In genomic region chr3:13027154-13027553, GRCh38 we compare ENCODE assay signal across 25 cellular contexts. TPM values are rescaled to one million over a fixed set of nuclear protein-coding genes. Genes with fewer than 3 reads are reported as not detected.
DNase-seq lines count a peak whose midpoint lies in the region; ATAC-seq, FAIRE-seq and TF ChIP-seq lines count a peak whose summit lies in the region.
"Had no signal": no experiment of that assay in that cellular context is flagged by ENCODE, and none has a peak within 500 bp of the region (broad histone marks: within the 10 kb centered on the region; RNA-seq: fewer than 3 reads in every experiment).

No MANE protein-coding gene starts in this region.

- no peak overlapping the region for H3K4ac ChIP-seq in H9 (ENCODE audit: low read depth, low read length)
- no peak overlapping the region for H3K4ac ChIP-seq in mesendoderm (ENCODE audit: low read depth, low read length)

- H3K79me1 ChIP-seq in H9 (ENCODE audit: insufficient read depth, low read depth, low read length, poor library complexity, severe bottlenecking) (no peaks in the 10 kb centered on the region), mesendoderm (ENCODE audit: low read length) (no peaks in the 10 kb centered on the region)

- DNase-seq in H9 (peak; percentile 75), chondrocyte (ENCODE audit: low spot score) (no peak), mesendoderm (peak; percentile 62), GM23248 (no peak), MV-4-11 (lab: John Stamatoyannopoulos, UW) (no peak), D721Med (ENCODE audit: insufficient read length, low spot score) (no peak)
- DNase-seq: ACHN; C1 segment of cervical spinal cord; kidney glomerular epithelial cell; NCI-H1105 treated with DMSO at 0.1 percent for 48 hours; NCI-H2029 treated with DMSO at 0.1 percent for 48 hours; NCI-H226; nucleus accumbens; stimulated activated naive B cell treated with anti-CD40 and anti-IgM and Interleukin-4, amounts not matched to agents 10 μg/mL and 1 μg/mL and 100 μg/mL, for 72 hours had no signal

- H2BK20ac ChIP-seq in H9 (ENCODE audit: low read depth, low read length, poor library complexity, severe bottlenecking): no peak overlapping the region

- H4K8ac ChIP-seq in H9 (replicated peaks; ENCODE audit: insufficient read length, low read depth, low read length): no peak overlapping the region
- no peak overlapping the region for H4K8ac ChIP-seq in mesendoderm (ENCODE audit: low read depth, low read length)

- H3K4me3 ChIP-seq in mesendoderm (ENCODE audit: low read length) (no peak overlapping the region), GM23248 (no peak overlapping the region)
- H3K4me3 ChIP-seq: breast epithelium, HAP-1, smooth muscle cell, vagina had no signal

- no peak overlapping the region for H4K91ac ChIP-seq in H9 (ENCODE audit: insufficient read length, low read depth, low read length)

- H3K56ac ChIP-seq in H9 (ENCODE audit: insufficient read length, low read depth, low read length) (no peak overlapping the region), mesendoderm (ENCODE audit: low read length) (no peak overlapping the region)

- H3K9me3 ChIP-seq in H9 (ENCODE audit: control insufficient read depth, low read depth, low read length) (no peaks in the 10 kb centered on the region), GM23248 (ENCODE audit: low read depth) (no peaks in the 10 kb centered on the region)
- H3K9me3 ChIP-seq: breast epithelium, HAP-1, vagina had no signal

- H3K27me3 ChIP-seq in H9 (ENCODE audit: insufficient read depth, low read length) (no peaks in the 10 kb centered on the region), mesendoderm (ENCODE audit: insufficient read depth, low read length, poor library complexity) (no peaks in the 10 kb centered on the region), GM23248 (replicated peaks; ENCODE audit: insufficient read depth) (no peaks in the 10 kb centered on the region)
- H3K27me3 ChIP-seq: breast epithelium, vagina had no signal

- no peaks in the 10 kb centered on the region for H3K23me2 ChIP-seq in H9 (ENCODE audit: insufficient read length, low read depth, low read length, poor library complexity, severe bottlenecking)

- H2BK120ac ChIP-seq in H9 (ENCODE audit: low read depth, low read length, poor library complexity, severe bottlenecking) (no peak overlapping the region), mesendoderm (ENCODE audit: low read depth, low read length) (no peak overlapping the region)

- H2BK5ac ChIP-seq in H9 (ENCODE audit: insufficient read length, low read length): no peak overlapping the region
- no peak overlapping the region for H2BK5ac ChIP-seq in mesendoderm (ENCODE audit: low read length)

- H3K4me2 ChIP-seq in H9 (ENCODE audit: insufficient read depth, insufficient read length, low read length) (no peak overlapping the region), mesendoderm (ENCODE audit: low read length) (no peak overlapping the region), GM23248 (ENCODE audit: unreplicated experiment) (no peak overlapping the region)
- H3K4me2 ChIP-seq: smooth muscle cell had no signal

- H3K27me3 Mint-ChIP-seq in H9 (ENCODE audit: low read depth): peaks cover 6% of the 10 kb centered on the region
- peaks cover 5% of the 10 kb centered on the region for H3K27me3 Mint-ChIP-seq in chondrocyte (ENCODE audit: low read depth)
- H3K27me3 Mint-ChIP-seq: IgD-negative memory B cell; stimulated activated naive B cell treated with anti-CD40 and anti-IgM and Interleukin-4, amounts not matched to agents 10 μg/mL and 1 μg/mL and 100 μg/mL, for 72 hours had no signal

- H2BK12ac ChIP-seq in H9 (ENCODE audit: insufficient read length, low read depth, low read length): no peak overlapping the region

- H2BK15ac ChIP-seq in H9 (ENCODE audit: low read depth, low read length) (no peak overlapping the region), mesendoderm (replicated peaks; ENCODE audit: low read depth) (no peak overlapping the region)

- H3K36me3 Mint-ChIP-seq in H9 (ENCODE audit: insufficient read depth in 1 of 3, low read depth in 3 of 3): no peaks in the 10 kb centered on the region
- H3K36me3 Mint-ChIP-seq in chondrocyte (ENCODE audit: low read depth): peaks cover 3% of the 10 kb centered on the region
- H3K36me3 Mint-ChIP-seq: IgD-negative memory B cell had no signal

- no peak overlapping the region for H3T11ph ChIP-seq in H9 (ENCODE audit: low read length)

- peaks cover 3% of the 10 kb centered on the region; the same call in 1 of the 2 replicates for H3K4me1 ChIP-seq in H9 (ENCODE audit: insufficient read depth, low read length)
- no peaks in the 10 kb centered on the region for H3K4me1 ChIP-seq in mesendoderm (ENCODE audit: control insufficient read depth, low read depth, low read length)
- H3K4me1 ChIP-seq in GM23248 (ENCODE audit: insufficient read depth): peaks cover 27% of the 10 kb centered on the region

- ATAC-seq in HG03521 (IDR thresholded peaks at IDR 0.05; ENCODE audit: unreplicated experiment): no peak
- ATAC-seq: stimulated activated naive B cell treated with anti-CD40 and anti-IgM and Interleukin-4, amounts not matched to agents 10 μg/mL and 1 μg/mL and 100 μg/mL, for 72 hours had no signal

- H3K9me3 Mint-ChIP-seq in H9 (no peaks in the 10 kb centered on the region; a peak in 1 of 5 replicates), chondrocyte (ENCODE audit: low read depth) (no peaks in the 10 kb centered on the region)
- H3K9me3 Mint-ChIP-seq: IgD-negative memory B cell had no signal

- H3K27ac ChIP-seq in 22Rv1: no peak overlapping the region
- no peak overlapping the region for H3K27ac ChIP-seq in H9 (ENCODE audit: insufficient read length, low read depth, low read length)
- no peak overlapping the region for H3K27ac ChIP-seq in mesendoderm (ENCODE audit: low read depth, low read length)
- no peak overlapping the region for H3K27ac ChIP-seq in GM23248
- H3K27ac ChIP-seq: breast epithelium, vagina, VCaP had no signal

- H3K79me2 ChIP-seq in H9 (ENCODE audit: insufficient read depth, low read length) (no peaks in the 10 kb centered on the region), mesendoderm (ENCODE audit: control insufficient read depth, insufficient read depth, low read length) (no peaks in the 10 kb centered on the region), GM23248 (ENCODE audit: insufficient read depth) (no peaks in the 10 kb centered on the region)

- peaks cover 16% of the 10 kb centered on the region; the same call in 1 of the 2 replicates for H3F3A ChIP-seq in GM23248 (ENCODE audit: insufficient read depth)

- H3K9ac ChIP-seq in H9 (ENCODE audit: extremely low read depth, insufficient read length, low read length) (no peak overlapping the region), mesendoderm (ENCODE audit: low read length) (no peak overlapping the region), GM23248 (no peak overlapping the region)

- H3K9me2 ChIP-seq in GM23248 (ENCODE audit: insufficient read depth): no peaks in the 10 kb centered on the region

- WGBS in H9 (ENCODE audit: extremely low coverage, insufficient read length, low lambda C conversion rate): no CpG with 5 or more reads among the region's 7 CpGs
- WGBS in mesendoderm (ENCODE audit: extremely low coverage, insufficient coverage, low lambda C conversion rate): no CpG with 5 or more reads among the region's 7 CpGs
- WGBS in GM23248 (ENCODE audit: low coverage in 1 of 2, low lambda C conversion rate in 2 of 2, missing lambda C conversion rate in 2 of 2), 2 experiments: 80 to 84% methylated on average over 7 of the region's 7 CpGs

- H3K23ac ChIP-seq in H9 (ENCODE audit: insufficient read length, low read depth, low read length): no peak overlapping the region
- H3K23ac ChIP-seq in mesendoderm (ENCODE audit: low read length): no peak overlapping the region

- H3K36me3 ChIP-seq in mesendoderm (ENCODE audit: control insufficient read depth, insufficient read depth, low read length) (no peaks in the 10 kb centered on the region), GM23248 (ENCODE audit: low read depth) (no peaks in the 10 kb centered on the region)
- H3K36me3 ChIP-seq: breast epithelium, HAP-1, vagina had no signal

- H4K5ac ChIP-seq in H9 (ENCODE audit: insufficient read length, low read depth, low read length) (no peak overlapping the region), mesendoderm (ENCODE audit: low read length) (no peak overlapping the region)

- TF ChIP-seq CTCF in 22Rv1 (IDR thresholded peaks at IDR 0.05): peak; percentile 35
- TF ChIP-seq CTCF in H9 (conservative IDR thresholded peaks at IDR 0.05): peak; percentile 67
- TF ChIP-seq CTCF in chondrocyte (IDR thresholded peaks at IDR 0.05): peak; percentile 34
- no peak for TF ChIP-seq CTCF in D721Med (IDR thresholded peaks at IDR 0.05; ENCODE audit: insufficient read depth, missing control alignments)

- no peak overlapping the region for H3K14ac ChIP-seq in H9 (ENCODE audit: insufficient read depth, low read length)

- H2AK5ac ChIP-seq in H9 (ENCODE audit: insufficient read length, low read length): no peak overlapping the region
- H2AK5ac ChIP-seq in mesendoderm (ENCODE audit: low read length): no peak overlapping the region

- peaks cover 14 to 28% of the 10 kb centered on the region in 2 experiments for H3K4me1 Mint-ChIP-seq in H9
- peaks cover 33% of the 10 kb centered on the region for H3K4me1 Mint-ChIP-seq in chondrocyte (ENCODE audit: low read depth)

- H3K27ac Mint-ChIP-seq in H9: no peak overlapping the region
- H3K27ac Mint-ChIP-seq in chondrocyte (ENCODE audit: unreplicated experiment): no peak overlapping the region

- FAIRE-seq in D721Med (lab: Jason Lieb, UNC): no peak
- FAIRE-seq: endometrium, GM12891, RCC 7860 had no signal

- H3K4me3 Mint-ChIP-seq in H9 (no peak overlapping the region), chondrocyte (ENCODE audit: unreplicated experiment) (no peak overlapping the region)
- H3K4me3 Mint-ChIP-seq: stimulated activated naive B cell treated with anti-CD40 and anti-IgM and Interleukin-4, amounts not matched to agents 10 μg/mL and 1 μg/mL and 100 μg/mL, for 72 hours had no signal

- H2AFZ ChIP-seq in H9 (ENCODE audit: low read length): no peak overlapping the region
- no peak overlapping the region for H2AFZ ChIP-seq in GM23248

- H4K20me1 ChIP-seq in H9 (ENCODE audit: control insufficient read depth, insufficient read depth, insufficient read length) (no peaks in the 10 kb centered on the region), GM23248 (ENCODE audit: insufficient read depth) (no peaks in the 10 kb centered on the region)

- in situ Hi-C loops in GM23248 (cut with MboI): no loop called here

- no peak overlapping the region for H3K18ac ChIP-seq in H9 (ENCODE audit: insufficient read length, low read depth, low read length)
- no peak overlapping the region for H3K18ac ChIP-seq in mesendoderm (ENCODE audit: low read length)

RNA-seq across cellular contexts. Expression of gene IQSEC1, which starts 46.1 kb away (rescaled TPM):
- 17.8 and 19.1 TPM in 2 replicates for total RNA-seq in H9 (2021)
- 37.2 to 43.3 TPM (median 38.2 TPM) in 3 replicates for total RNA-seq in chondrocyte
- polyA plus RNA-seq in mesendoderm (2013, experiment 1 of 2): 17.2 TPM
- 17.2 TPM for polyA plus RNA-seq in mesendoderm (2013, experiment 2 of 2)
- 21.2 and 21.6 TPM in 2 replicates for total RNA-seq in GM23248 (2014; rRNA removed; shearing (Covaris generic))
- 5.1 and 5.2 TPM in 2 replicates for polyA plus RNA-seq in GM23248 (2016; fragmentation: Nextera tagmentation; extraction: Ambion mirVana)

Comparison
In these comparisons a context has a peak if more than half of its experiments do, and no peak if none do; other contexts are left out.
1. DNase-seq: peak in H9 (single experiment) and mesendoderm (single experiment); none in chondrocyte (single experiment), GM23248 (single experiment), MV-4-11 (single experiment) and D721Med (single experiment).